Comparison of ENCODE assay signal across 8 cellular contexts in genomic region chr1:235999259-235999925, GRCh38.
DNase-seq lines count a peak whose midpoint lies in the region; ATAC-seq, FAIRE-seq and TF ChIP-seq lines count a peak whose summit lies in the region.

No MANE protein-coding gene starts in this region.

- H3K9me3 Mint-ChIP-seq in Caco-2 (ENCODE audit: unreplicated experiment): no peaks in the 10 kb centered on the region

- H2BK15ac ChIP-seq in H1 (ENCODE audit: low read length): 0 out of 2 replicates have a peak overlapping the region, but pooled peaks have one; percentile 72

- no peak for FAIRE-seq in H1 (lab: Jason Lieb, UNC)

- H2BK20ac ChIP-seq in H1 (ENCODE audit: low read length): no peak overlapping the region

- no peak overlapping the region for H3K18ac ChIP-seq in H1 (ENCODE audit: extremely low read depth, low read length)

- H3K4ac ChIP-seq in H1 (replicated peaks; ENCODE audit: insufficient read length, low read depth, low read length): no peak overlapping the region

- H3K4me1 ChIP-seq in A673 (ENCODE audit: insufficient read depth, low read length, poor library complexity, severe bottlenecking) (no peaks in the 10 kb centered on the region), H1 (replicated peaks in 1 of 4; ENCODE audit: control insufficient read depth in 3 of 4, insufficient read depth in 4 of 4, low read length in 3 of 4) (0 out of 7 replicates have a peak, but pooled peaks cover 0 to 2% (median 0%) of the 10 kb centered on the region in 4 experiments), spleen (peaks cover 0 to 29% (median 12%) of the 10 kb centered on the region in 6 donors), Caco-2 (peaks cover 18% of the 10 kb centered on the region)

- no peak overlapping the region for H2BK5ac ChIP-seq in H1 (ENCODE audit: low read depth, low read length)

- no peak overlapping the region for H3K4me3 Mint-ChIP-seq in Caco-2 (ENCODE audit: unreplicated experiment)

- no peak overlapping the region for H3K27ac Mint-ChIP-seq in Caco-2 (ENCODE audit: unreplicated experiment)

- no peak overlapping the region for H2AK5ac ChIP-seq in H1 (ENCODE audit: low read depth, low read length)

- no peak overlapping the region for H3K9ac ChIP-seq in H1 (replicated peaks in 1 of 4; ENCODE audit: extremely low read depth in 1 of 4, low read depth in 3 of 4, low read length in 3 of 4)

- no peaks in the 10 kb centered on the region for H3K23me2 ChIP-seq in H1 (ENCODE audit: low read depth, low read length)

- H4K8ac ChIP-seq in H1 (ENCODE audit: extremely low read depth, insufficient read depth, low read length): no peak overlapping the region

- BruUV-seq in A673 (replicated peaks; lab: Mats Ljungman, UMichigan) (no TSS peak), Caco-2 (replicated peaks; lab: Mats Ljungman, UMichigan) (no TSS peak)

- H3K79me1 ChIP-seq in H1 (ENCODE audit: low read depth, low read length): no peaks in the 10 kb centered on the region

- POLR2A ChIA-PET in A673 (lab: Charles Lee; ENCODE audit: low non-redundant PET): no interaction called here
- POLR2A ChIA-PET in H1 (lab: Charles Lee; ENCODE audit: partially characterized antibody): interaction anchor here (0.7 kb wide), 1 partner anchor 28 kb away, joined by 3 read pairs; no protein-coding TSS in a partner anchor
- POLR2A ChIA-PET in Caco-2 (lab: Charles Lee): no interaction called here

- H3K9me3 ChIP-seq in A673 (ENCODE audit: low read depth, low read length, poor library complexity, severe bottlenecking) (no peaks in the 10 kb centered on the region), H1 (ENCODE audit: insufficient read depth in 2 of 2, low read depth in 1 of 2, low read length in 1 of 2) (no peaks in the 10 kb centered on the region), spleen (no peaks in the 10 kb centered on the region), Caco-2 (no peaks in the 10 kb centered on the region)

- H3K36me3 ChIP-seq in A673 (ENCODE audit: insufficient read depth, low read length, poor library complexity, severe bottlenecking): no peaks in the 10 kb centered on the region
- no peaks in the 10 kb centered on the region for H3K36me3 ChIP-seq in H1 (ENCODE audit: control insufficient read depth in 2 of 4, insufficient read depth in 4 of 4, low read length in 3 of 4)
- H3K36me3 ChIP-seq in spleen: peaks cover 0 to 19% (median 0%) of the 10 kb centered on the region in 6 donors
- H3K36me3 ChIP-seq in Caco-2 (ENCODE audit: control insufficient read depth, insufficient read depth, low read length): peaks cover 2% of the 10 kb centered on the region; the same call in 1 of the 2 replicates

- no peak overlapping the region for H2AFZ ChIP-seq in H1 (ENCODE audit: low read length)

- no peak overlapping the region for H3K4me3 ChIP-seq in A673 (ENCODE audit: low read depth, low read length, poor library complexity, severe bottlenecking)
- no peak overlapping the region for H3K4me3 ChIP-seq in H1 (ENCODE audit: extremely low read depth in 1 of 4, insufficient read depth in 2 of 4, low read depth in 3 of 4, low read length in 4 of 4)
- no peak overlapping the region for H3K4me3 ChIP-seq in spleen
- H3K4me3 ChIP-seq in Caco-2 (ENCODE audit: low read depth, low read length): no peak overlapping the region

- no peak overlapping the region for H3K56ac ChIP-seq in H1 (replicated peaks; ENCODE audit: insufficient read length, low read depth, low read length)

- H3K27me3 Mint-ChIP-seq in Caco-2 (ENCODE audit: insufficient read depth, unreplicated experiment): no peaks in the 10 kb centered on the region

- ATAC-seq in GM19328 (IDR thresholded peaks at IDR 0.05; ENCODE audit: unreplicated experiment): peak; percentile 57
- ATAC-seq in HG03439 (IDR thresholded peaks at IDR 0.05; ENCODE audit: unreplicated experiment): peak; percentile 83

- TF ChIP-seq POLR2A in H1 (IDR thresholded peaks at IDR 0.05; ENCODE audit: control extremely low read depth in 1 of 2, low read depth in 2 of 2, low read length in 2 of 2) (no peak), spleen (IDR thresholded peaks at IDR 0.05) (no peak)

- H3K23ac ChIP-seq in H1 (ENCODE audit: insufficient read length): no peak overlapping the region

- H3K36me3 Mint-ChIP-seq in Caco-2 (ENCODE audit: insufficient read depth, unreplicated experiment): no peaks in the 10 kb centered on the region

- no peaks in the 10 kb centered on the region for H3K79me2 ChIP-seq in H1 (ENCODE audit: control insufficient read depth in 1 of 2, insufficient read depth in 2 of 2, low read length in 2 of 2)

- H4K20me1 ChIP-seq in H1 (replicated peaks in 1 of 2; ENCODE audit: control insufficient read depth in 1 of 2, insufficient read depth in 2 of 2, low read length in 2 of 2): no peaks in the 10 kb centered on the region

- H3K4me2 ChIP-seq in H1 (ENCODE audit: insufficient read depth in 1 of 2, low read depth in 2 of 2, low read length in 2 of 2): no peak overlapping the region

- H3K27me3 ChIP-seq in A673 (replicated peaks; ENCODE audit: insufficient read depth, low read depth, low read length, poor library complexity) (no peaks in the 10 kb centered on the region), H1 (replicated peaks in 1 of 4; ENCODE audit: control insufficient read depth in 3 of 4, extremely low read depth in 1 of 4, insufficient read depth in 3 of 4, low read length in 3 of 4) (no peaks in the 10 kb centered on the region), spleen (replicated peaks in 1 of 7) (no peaks in the 10 kb centered on the region), Caco-2 (replicated peaks; ENCODE audit: control insufficient read depth, insufficient read depth, low read length) (no peaks in the 10 kb centered on the region)

- no peak overlapping the region for H4K5ac ChIP-seq in H1 (ENCODE audit: insufficient read length, low read depth, low read length)

- 86% methylated on average over 8 of the region's 8 CpGs; no CpG with 5 or more reads in 1 of the 2 experiments for WGBS in H1 (ENCODE audit: extremely low coverage in 1 of 2, insufficient coverage in 1 of 2, insufficient read length in 1 of 2, insufficient replicate concordance in 2 of 2, low coverage in 1 of 2, low lambda C conversion rate in 2 of 2, missing lambda C conversion rate in 1 of 2), 2 experiments
- 29 to 49% (median 41%) methylated on average over 8 of the region's 8 CpGs for WGBS in spleen, 5 donors

- TF ChIP-seq RAD21 in H1 (IDR thresholded peaks at IDR 0.05 in 1 of 2, conservative IDR thresholded peaks at IDR 0.05 in 1 of 2; ENCODE audit: low read depth in 2 of 2, low read length in 2 of 2): no peak

- TF ChIP-seq CTCF in A673 (conservative IDR thresholded peaks at IDR 0.05; ENCODE audit: low read depth, low read length): no peak
- TF ChIP-seq CTCF in H1 (IDR thresholded peaks at IDR 0.05; ENCODE audit: control extremely low read depth in 1 of 3, insufficient read depth in 1 of 3, low read depth in 1 of 3, low read length in 3 of 3): no peak
- no peak for TF ChIP-seq CTCF in spleen (IDR thresholded peaks at IDR 0.05 in 8 of 11, conservative IDR thresholded peaks at IDR 0.05 in 3 of 11)
- no peak for TF ChIP-seq CTCF in Caco-2 (IDR thresholded peaks at IDR 0.05; ENCODE audit: insufficient read depth in 1 of 2, low read depth in 1 of 2, low read length in 1 of 2, severe bottlenecking in 1 of 2, unreplicated experiment in 1 of 2)

- H3K14ac ChIP-seq in H1 (ENCODE audit: insufficient read length): no peak overlapping the region

- H3K27ac ChIP-seq in A673 (ENCODE audit: low read depth, low read length, poor library complexity, severe bottlenecking) (no peak overlapping the region), H1 (ENCODE audit: low read depth, low read length) (no peak overlapping the region), spleen (peak overlapping the region; percentile 5 to 82 (median 68))

- TF ChIP-seq EP300 in H1 (IDR thresholded peaks at IDR 0.05; ENCODE audit: borderline replicate concordance in 1 of 2, low read depth in 2 of 2, low read length in 2 of 2): no peak

- H2BK120ac ChIP-seq in H1 (replicated peaks; ENCODE audit: low read depth, low read length): no peak overlapping the region

- CTCF ChIA-PET in A673 (lab: Charles Lee): no interaction called here
- CTCF ChIA-PET in H1 (lab: Charles Lee; ENCODE audit: partially characterized antibody): interaction anchor here (0.6 to 1.9 kb wide), 2 partner anchors 27 to 115 kb away, joined by 3 to 7 read pairs; no protein-coding TSS in a partner anchor
- CTCF ChIA-PET in Caco-2 (lab: Charles Lee): interaction anchor here (0.6 kb wide), 1 partner anchor 746 kb away, joined by 3 read pairs; no protein-coding TSS in a partner anchor

- H4K91ac ChIP-seq in H1 (replicated peaks; ENCODE audit: insufficient read length, low read length): no peak overlapping the region

- H3K4me1 Mint-ChIP-seq in Caco-2 (ENCODE audit: low read depth, unreplicated experiment): peaks cover 18% of the 10 kb centered on the region

- intact Hi-C loops in A673 (cut with micrococcal nuclease; ENCODE audit: unreplicated experiment) (no loop called here), spleen (cut with DNase I; ENCODE audit: low total_unique reads) (no loop called here), Caco-2 (cut with micrococcal nuclease; ENCODE audit: unreplicated experiment) (no loop called here)

- H2BK12ac ChIP-seq in H1 (ENCODE audit: low read depth, low read length): no peak overlapping the region

- DNase-seq in A673 (ENCODE audit: low spot score) (peak; percentile 50), H1 (ENCODE audit: low read depth in 1 of 2, low spot score in 2 of 2) (no peak), spleen (no peak), NCI-H82 (lab: John Stamatoyannopoulos, UW) (no peak), Caco-2 (no peak)
- peak; percentile 69 to 78 for DNase-seq in activated CD4-positive, alpha-beta T cell treated with anti-CD3 and anti-CD28 coated beads for 4 hours

TF ChIP-seq in H1, 55 proteins besides CTCF, POLR2A, EP300 and RAD21 (continues in another document):
- no peak for TF ChIP-seq CBX8 (IDR thresholded peaks at IDR 0.05; ENCODE audit: borderline replicate concordance, low read depth, low read length)
- TF ChIP-seq HDAC6 (IDR thresholded peaks at IDR 0.05; ENCODE audit: low read depth, low read length): no peak
- TF ChIP-seq ATF2 (IDR thresholded peaks at IDR 0.05; ENCODE audit: low read length): no peak

Comparison
In these comparisons a context has a peak if more than half of its experiments do, and no peak if none do; other contexts are left out.
1. DNase-seq: peak in A673 (single experiment) and activated CD4-positive, alpha-beta T cell treated with anti-CD3 and anti-CD28 coated beads for 4 hours (2 of 2); none in H1 (0 of 2), spleen (single experiment), NCI-H82 (single experiment) and Caco-2 (0 of 2).
2. H3K27ac ChIP-seq: peak in spleen (8 of 8); none in A673 (single experiment) and H1 (single experiment).